16 cellular contexts compared by ENCODE assay signal in the genomic region with DNA sequence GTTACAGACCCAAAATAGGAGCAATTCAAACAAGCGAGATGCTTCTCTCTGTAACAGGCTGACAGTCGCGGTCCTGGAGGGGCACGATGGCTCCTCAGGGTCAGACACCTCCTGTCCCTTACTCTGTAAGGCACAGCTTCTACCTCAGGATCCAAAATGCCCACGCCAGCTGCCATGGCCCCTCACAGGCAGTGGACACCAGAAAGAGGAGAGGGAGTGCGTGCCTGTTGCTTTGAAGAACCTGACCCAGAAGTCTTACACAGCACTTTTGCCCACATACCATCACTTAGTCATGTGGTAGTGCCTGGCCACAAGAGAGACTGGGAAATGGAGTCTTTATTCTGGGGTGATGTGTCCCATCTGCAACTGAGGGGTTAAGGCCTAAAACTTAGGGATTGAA. TPM values are rescaled to one million over a fixed set of nuclear protein-coding genes. Genes with fewer than 3 reads are reported as not detected.
A peak's percentile ranks its signal among the peaks of the same experiment; 100 is the strongest.
DNase-seq lines count a peak whose midpoint lies in the region; ATAC-seq, FAIRE-seq and TF ChIP-seq lines count a peak whose summit lies in the region.
"Had no signal": no experiment of that assay in that cellular context is flagged by ENCODE, and none has a peak within 500 bp of the region (broad histone marks: within the 10 kb centered on the region; RNA-seq: fewer than 3 reads in every experiment).

No MANE protein-coding gene starts in this region.

- H3K36me3 Mint-ChIP-seq in HFFc6 (ENCODE audit: low read depth) (peaks cover 8% of the 10 kb centered on the region), mesothelial cell of epicardium (peaks cover 4% of the 10 kb centered on the region)

- H3K9me3 ChIP-seq in K562 (replicated peaks; ENCODE audit: control insufficient read depth, insufficient read depth, low read depth, low read length) (peaks cover 2% of the 10 kb centered on the region; the same call in 1 of the 2 replicates), thyroid gland (no peaks in the 10 kb centered on the region)

- CTCF ChIA-PET in K562 (lab: Yijun Ruan, JAX; ENCODE audit: low intra/inter-chr PET ratio) (no interaction called here), RWPE1 (lab: Yijun Ruan, JAX) (no interaction called here)

- H3K27me3 ChIP-seq in K562 (ENCODE audit: control insufficient read depth in 2 of 2, insufficient read depth in 2 of 2, low read length in 2 of 2) (no peaks in the 10 kb centered on the region), thyroid gland (no peaks in the 10 kb centered on the region)

- H3K27ac ChIP-seq in K562 (ENCODE audit: extremely low read depth, low read depth, low read length) (no peak overlapping the region), thyroid gland (peak overlapping the region in 2 of 3 donors; percentile 86 to 88), RWPE1 (no peak overlapping the region)

- H4K20me1 ChIP-seq in K562 (replicated peaks; ENCODE audit: control insufficient read depth, insufficient read depth, low read length), result peaks cover 4% of the 10 kb centered on the region; the same call in 1 of the 2 replicates

- no peak for FAIRE-seq in K562 (lab: Jason Lieb, UNC)
- FAIRE-seq: GM12878, kidney had no signal

- peaks cover 17% of the 10 kb centered on the region; the same call in 1 of the 3 replicates for H3K36me3 ChIP-seq in K562 (ENCODE audit: control insufficient read depth, insufficient read depth, low read length)
- no peaks in the 10 kb centered on the region for H3K36me3 ChIP-seq in thyroid gland
- H3K36me3 ChIP-seq: HAP-1 had no signal

- H3K4me1 Mint-ChIP-seq in HFFc6 (ENCODE audit: low read depth), result peaks cover 36% of the 10 kb centered on the region
- peaks cover 50% of the 10 kb centered on the region for H3K4me1 Mint-ChIP-seq in mesothelial cell of epicardium
- H3K4me1 Mint-ChIP-seq: activated CD4-positive, alpha-beta T cell treated with anti-CD3 and anti-CD28 coated beads, Interleukin-2, amount 10 ng/mL, durations not matched to agents 7 days and 5 days had no signal

- TF ChIP-seq EP300 in K562 (IDR thresholded peaks at IDR 0.05; ENCODE audit: low read length), result no peak

- H3K27me3 Mint-ChIP-seq in HFFc6 (ENCODE audit: insufficient read depth) (no peaks in the 10 kb centered on the region), mesothelial cell of epicardium (ENCODE audit: low read depth) (no peaks in the 10 kb centered on the region)
- H3K27me3 Mint-ChIP-seq: activated CD4-positive, alpha-beta T cell treated with anti-CD3 and anti-CD28 coated beads, Interleukin-2, amount 10 ng/mL, durations not matched to agents 7 days and 5 days had no signal

- ATAC-seq in K562, result peak; percentile 4; the same call in 2 of the 3 replicates
- ATAC-seq: esophagus mucosa, GM12878 had no signal

- 91% methylated on average over 6 of the region's 6 CpGs for WGBS in K562 (ENCODE audit: insufficient coverage, low coverage, missing lambda C conversion rate)
- WGBS in thyroid gland, 2 donors, result 87 to 90% methylated on average over 5 to 6 of the region's 6 CpGs

- TF ChIP-seq RAD21 in K562 (CRISPR knock-in tag; conservative IDR thresholded peaks at IDR 0.05 in 1 of 2, IDR thresholded peaks at IDR 0.05 in 1 of 2), result no peak

- H3K4me3 ChIP-seq in K562 (no peak overlapping the region), thyroid gland (replicated peaks in 1 of 3) (no peak overlapping the region)
- H3K4me3 ChIP-seq: GM12878, HAP-1 had no signal

- in situ Hi-C loops in K562 (cut with MboI), result no loop called here

- TF ChIP-seq CTCF in HFFc6 (IDR thresholded peaks at IDR 0.05), result no peak
- TF ChIP-seq CTCF in K562 (IDR thresholded peaks at IDR 0.05 in 2 of 3, conservative IDR thresholded peaks at IDR 0.05 in 1 of 3; ENCODE audit: insufficient read depth in 2 of 3, low read depth in 1 of 3, low read length in 3 of 3), result no peak
- no peak for TF ChIP-seq CTCF in mesothelial cell of epicardium (IDR thresholded peaks at IDR 0.05; ENCODE audit: unreplicated experiment)
- no peak for TF ChIP-seq CTCF in thyroid gland (IDR thresholded peaks at IDR 0.05)
- no peak for TF ChIP-seq CTCF in RWPE1 (conservative IDR thresholded peaks at IDR 0.05; ENCODE audit: low read depth)

- no peak overlapping the region for H2AFZ ChIP-seq in K562 (ENCODE audit: low read depth, low read length)

- H3K9me3 Mint-ChIP-seq in HFFc6 (peaks cover 7% of the 10 kb centered on the region), mesothelial cell of epicardium (peaks cover 2% of the 10 kb centered on the region)

- TF ChIP-seq POLR2A in K562 (conservative IDR thresholded peaks at IDR 0.05) (no peak), thyroid gland (IDR thresholded peaks at IDR 0.05) (no peak)

- no peaks in the 10 kb centered on the region for H3K79me2 ChIP-seq in K562 (ENCODE audit: control insufficient read depth, insufficient read depth, low read length)

- peaks cover 5% of the 10 kb centered on the region for H3K9me1 ChIP-seq in K562 (ENCODE audit: control insufficient read depth, insufficient read depth, low read length)

- intact Hi-C loops in K562 (cut with micrococcal nuclease), result no loop called here
- intact Hi-C loops in thyroid gland (cut with DNase I), result no loop called here

- POLR2A ChIA-PET in K562 (lab: Yijun Ruan, JAX) (interaction anchor here (0.6 to 10.7 kb wide), 18 partner anchors 8 to 391 kb away, joined by 3 to 125 read pairs (median 6); a partner anchor contains a TSS), RWPE1 (lab: Yijun Ruan, JAX; ENCODE audit: low non-redundant PET) (no interaction called here)

- H3K9ac ChIP-seq in K562 (ENCODE audit: insufficient read depth in 1 of 2, low read depth in 2 of 2, low read length in 2 of 2), result peak overlapping the region in 1 of 2 experiments; percentile 21; a peak in 1 of 4 replicates

- BruUV-seq in K562 (replicated peaks; lab: Mats Ljungman, UMichigan), result no TSS peak

- no peak overlapping the region for H3K4me3 Mint-ChIP-seq in HFFc6
- H3K4me3 Mint-ChIP-seq in mesothelial cell of epicardium, result no peak overlapping the region
- H3K4me3 Mint-ChIP-seq: activated CD4-positive, alpha-beta T cell treated with anti-CD3 and anti-CD28 coated beads, Interleukin-2, amount 10 ng/mL, durations not matched to agents 7 days and 5 days had no signal

- no peak overlapping the region for H3K4me2 ChIP-seq in K562 (ENCODE audit: insufficient read depth, low read length)

- DNase-seq in HFFc6, result no peak
- DNase-seq in K562 (ENCODE audit: extremely low read depth in 1 of 4, low spot score in 3 of 4), result peak in 3 of 4 experiments; percentile 63 to 66 (median 64)
- DNase-seq in mesothelial cell of epicardium (ENCODE audit: low spot score in 2 of 2, unreplicated experiment in 2 of 2), result no peak
- no peak for DNase-seq in thyroid gland
- DNase-seq in RWPE1 (ENCODE audit: low spot score), result no peak
- DNase-seq in NCI-H526 (lab: John Stamatoyannopoulos, UW), result no peak
- no peak for DNase-seq in GOT3 (lab: John Stamatoyannopoulos, UW)
- DNase-seq: activated CD4-positive, alpha-beta T cell treated with anti-CD3 and anti-CD28 coated beads, Interleukin-2, amount 10 ng/mL, durations not matched to agents 7 days and 5 days; DMS153; KBM-7; kidney; NCI-H1930; stimulated activated naive CD4-positive, alpha-beta T cell treated with Interleukin-2 at 50 U/mL for 16 hours had no signal

- H3K4me1 ChIP-seq in K562 (replicated peaks in 1 of 2; ENCODE audit: control insufficient read depth in 2 of 2, insufficient read depth in 2 of 2, low read length in 2 of 2) (peaks cover 15 to 20% of the 10 kb centered on the region in 2 experiments), thyroid gland (peaks cover 24 to 44% of the 10 kb centered on the region in 2 donors)

- H3K27ac Mint-ChIP-seq in HFFc6 (peak overlapping the region; percentile 87), mesothelial cell of epicardium (peak overlapping the region; percentile 96)
- H3K27ac Mint-ChIP-seq: activated CD4-positive, alpha-beta T cell treated with anti-CD3 and anti-CD28 coated beads, Interleukin-2, amount 10 ng/mL, durations not matched to agents 7 days and 5 days had no signal

TF ChIP-seq in K562, 482 proteins besides CTCF, POLR2A, EP300 and RAD21 (continues in another document):
- no peak for TF ChIP-seq SRSF7 (optimal IDR thresholded peaks at IDR 0.05; ENCODE audit: low read depth, low read length)
- TF ChIP-seq, protein P1, sequence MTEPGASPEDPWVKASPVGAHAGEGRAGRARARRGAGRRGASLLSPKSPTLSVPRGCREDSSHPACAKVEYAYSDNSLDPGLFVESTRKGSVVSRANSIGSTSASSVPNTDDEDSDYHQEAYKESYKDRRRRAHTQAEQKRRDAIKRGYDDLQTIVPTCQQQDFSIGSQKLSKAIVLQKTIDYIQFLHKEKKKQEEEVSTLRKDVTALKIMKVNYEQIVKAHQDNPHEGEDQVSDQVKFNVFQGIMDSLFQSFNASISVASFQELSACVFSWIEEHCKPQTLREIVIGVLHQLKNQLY (CRISPR knock-in tag; conservative IDR thresholded peaks at IDR 0.05), result peak in 1 of 2 experiments; percentile 71; a peak in 1 of 4 replicates

RNA-seq across cellular contexts. Expression of a gene that starts 11.6 kb away (rescaled TPM):
- 10 to 100 TPM; 56.0 to 63.5 (median 62.8) TPM for total RNA-seq in HFFc6 (2021; fragmentation: NEBNext Ultra II Directional; extraction: Animal tissue kit (Norgen Biotek cat#: 25700))
- 105 and 142 TPM in 2 replicates for total RNA-seq in K562 (2011; cell fraction: chromatin; rRNA removed; ENCODE audit: low replicate concordance)
- total RNA-seq in K562 (2011; cell fraction: nucleolus; rRNA removed), result 81.7 and 83.9 TPM in 2 replicates
- total RNA-seq in K562 (2011; cell fraction: nucleoplasm; rRNA removed), result 75.2 and 77.0 TPM in 2 replicates
- 45.1 and 61.3 TPM in 2 replicates for total RNA-seq in K562 (2014; rRNA removed)
- 28.6 and 30.2 TPM in 2 replicates for total RNA-seq in K562 (2014; rRNA removed; fragmentation: Illumina TruSeq; extraction: Trizol)
- total RNA-seq in K562 (2015; rRNA removed; fragmentation: Illumina TruSeq; extraction: Trizol), result 37.8 and 41.0 TPM in 2 replicates
- 124 and 130 TPM in 2 replicates for total RNA-seq in K562 (2021)
- polyA plus RNA-seq in K562 (2011; rRNA removed), result 26.0 and 35.7 TPM in 2 replicates
- polyA plus RNA-seq in K562 (2011; cell fraction: cytosol; rRNA removed), result 44.5 and 48.8 TPM in 2 replicates
- polyA plus RNA-seq in K562 (2011; cell fraction: nucleus; rRNA removed), result 51.1 and 57.1 TPM in 2 replicates
- polyA plus RNA-seq in K562 (2012), result 65.2 and 79.7 TPM in 2 replicates
- 64.0 and 77.9 TPM in 2 replicates for polyA plus RNA-seq in K562 (2014; fragmentation: Illumina TruSeq; extraction: Trizol)
- 1 to 10 TPM; 1.5 to 1.6 TPM for polyA plus RNA-seq in K562 (2014; fragmentation: Nextera tagmentation; extraction: Ambion mirVana)
- polyA plus RNA-seq in K562 (2014; rRNA removed), result 59.7 and 60.0 TPM in 2 replicates
- 64.2 and 66.3 TPM in 2 replicates for polyA minus RNA-seq in K562 (2011; rRNA and poly(A)+ RNA removed)
- polyA minus RNA-seq in K562 (2011; cell fraction: cytosol; rRNA and poly(A)+ RNA removed), result 93.5 and 149 TPM in 2 replicates
- polyA minus RNA-seq in K562 (2011; cell fraction: nucleus; rRNA and poly(A)+ RNA removed), result 21.7 and 40.1 TPM in 2 replicates
- 112 to 118 TPM (median 117 TPM) in 3 replicates for total RNA-seq in mesothelial cell of epicardium
- 10 to 100 TPM; 60.3 to 97.0 (median 79.8) TPM for total RNA-seq in thyroid gland

Comparison
In these comparisons a context has a peak if more than half of its experiments do, and no peak if none do; other contexts are left out.
1. DNase-seq: peak in K562 (3 of 4); none in HFFc6 (single experiment), mesothelial cell of epicardium (0 of 2), thyroid gland (0 of 2), RWPE1 (single experiment), NCI-H526 (0 of 2) and GOT3 (single experiment).
2. H3K27ac ChIP-seq: peak in thyroid gland (2 of 3); none in K562 (single experiment) and RWPE1 (single experiment).